8 cellular contexts compared by ENCODE assay signal in genomic region chr14:93114068-93114710, GRCh38. TPM values are rescaled to one million over a fixed set of nuclear protein-coding genes. Genes with fewer than 3 reads are reported as not detected.
DNase-seq lines count a peak whose midpoint lies in the region; ATAC-seq and TF ChIP-seq lines count a peak whose summit lies in the region.

No MANE protein-coding gene starts in this region.

- no peaks in the 10 kb centered on the region for H3K36me3 Mint-ChIP-seq in activated CD8-positive, alpha-beta T cell treated with anti-CD3 and anti-CD28 coated beads for 36 hours (ENCODE audit: low read depth)
- no peaks in the 10 kb centered on the region for H3K36me3 Mint-ChIP-seq in glutamatergic neuron (ENCODE audit: unreplicated experiment)

- DNase-seq in activated effector memory CD4-positive, alpha-beta T cell treated with anti-CD3 and anti-CD28 coated beads, Interleukin-2, amount 50 U/mL, for 16 hours, result peak; percentile 68
- no peak for DNase-seq in activated effector memory CD4-positive, alpha-beta T cell treated with Interleukin-2 at 50 U/mL for 16 hours
- DNase-seq in activated CD8-positive, alpha-beta T cell treated with anti-CD3 and anti-CD28 coated beads for 36 hours, result peak; percentile 15
- DNase-seq in glutamatergic neuron, result no peak
- DNase-seq in retinal pigment epithelial cell (ENCODE audit: low read depth), result no peak
- no peak for DNase-seq in AG08396 (ENCODE audit: low spot score)
- no peak for DNase-seq in AML-193 (lab: John Stamatoyannopoulos, UW)
- no peak for DNase-seq in amniotic stem cell (lab: John Stamatoyannopoulos, UW)

- ATAC-seq in activated CD8-positive, alpha-beta T cell treated with anti-CD3 and anti-CD28 coated beads for 36 hours, result no peak

- CTCF ChIA-PET in activated CD8-positive, alpha-beta T cell treated with anti-CD3 and anti-CD28 coated beads for 36 hours (lab: Charles Lee), result interaction anchor here (1.2 to 9.0 kb wide), 32 partner anchors 12 to 422 kb away, joined by 3 to 180 read pairs (median 8); partner anchors contain the start of genes GON7, LYSET and MOAP1

- no peaks in the 10 kb centered on the region for H3K27me3 Mint-ChIP-seq in activated CD8-positive, alpha-beta T cell treated with anti-CD3 and anti-CD28 coated beads for 36 hours
- peaks cover 5% of the 10 kb centered on the region for H3K27me3 Mint-ChIP-seq in glutamatergic neuron (ENCODE audit: unreplicated experiment)

- H3K4me3 ChIP-seq in retinal pigment epithelial cell (ENCODE audit: low read length), result peak overlapping the region; percentile 69

- intact Hi-C loops in activated CD8-positive, alpha-beta T cell treated with anti-CD3 and anti-CD28 coated beads for 36 hours (cut with micrococcal nuclease), result no loop called here

- TF ChIP-seq CTCF in activated CD8-positive, alpha-beta T cell treated with anti-CD3 and anti-CD28 coated beads for 36 hours (IDR thresholded peaks at IDR 0.05), result no peak
- TF ChIP-seq CTCF in glutamatergic neuron (IDR thresholded peaks at IDR 0.05; ENCODE audit: partially characterized antibody, unreplicated experiment) (no peak), retinal pigment epithelial cell (conservative IDR thresholded peaks at IDR 0.05; ENCODE audit: low read depth, low read length) (no peak)

- no peaks in the 10 kb centered on the region for H3K9me3 Mint-ChIP-seq in activated CD8-positive, alpha-beta T cell treated with anti-CD3 and anti-CD28 coated beads for 36 hours
- peaks cover 6% of the 10 kb centered on the region for H3K9me3 Mint-ChIP-seq in glutamatergic neuron (ENCODE audit: unreplicated experiment)

- peak overlapping the region; percentile 62 for H3K27ac Mint-ChIP-seq in activated CD8-positive, alpha-beta T cell treated with anti-CD3 and anti-CD28 coated beads for 36 hours
- peak overlapping the region; percentile 52 for H3K27ac Mint-ChIP-seq in glutamatergic neuron (ENCODE audit: unreplicated experiment)

- POLR2A ChIA-PET in activated CD8-positive, alpha-beta T cell treated with anti-CD3 and anti-CD28 coated beads for 36 hours (lab: Charles Lee), result interaction anchor here (1.4 to 3.2 kb wide), 7 partner anchors 8 to 48 kb away, joined by 4 to 18 read pairs (median 4); no protein-coding TSS in a partner anchor

- H3K4me1 Mint-ChIP-seq in activated CD8-positive, alpha-beta T cell treated with anti-CD3 and anti-CD28 coated beads for 36 hours (ENCODE audit: low read depth), result peaks cover 37% of the 10 kb centered on the region
- H3K4me1 Mint-ChIP-seq in glutamatergic neuron (ENCODE audit: low read depth, unreplicated experiment), result peaks cover 18% of the 10 kb centered on the region

- peak overlapping the region; percentile 77 for H3K4me3 Mint-ChIP-seq in activated CD8-positive, alpha-beta T cell treated with anti-CD3 and anti-CD28 coated beads for 36 hours
- H3K4me3 Mint-ChIP-seq in glutamatergic neuron (ENCODE audit: unreplicated experiment), result peak overlapping the region; percentile 86

RNA-seq across cellular contexts. Expression of gene ITPK1, which starts 1.5 kb away (rescaled TPM):
- total RNA-seq in activated CD8-positive, alpha-beta T cell treated with anti-CD3 and anti-CD28 coated beads for 36 hours, result 10 to 100 TPM; 78.5 to 83.5 TPM
- 132 TPM for total RNA-seq in glutamatergic neuron (ENCODE audit: unreplicated experiment)

Comparison
In these comparisons a context has a peak if more than half of its experiments do, and no peak if none do; other contexts are left out.
1. DNase-seq: peak in activated effector memory CD4-positive, alpha-beta T cell treated with anti-CD3 and anti-CD28 coated beads, Interleukin-2, amount 50 U/mL, for 16 hours (single experiment) and activated CD8-positive, alpha-beta T cell treated with anti-CD3 and anti-CD28 coated beads for 36 hours (single experiment); none in activated effector memory CD4-positive, alpha-beta T cell treated with Interleukin-2 at 50 U/mL for 16 hours (single experiment), glutamatergic neuron (single experiment), retinal pigment epithelial cell (single experiment), AG08396 (single experiment), AML-193 (0 of 2) and amniotic stem cell (single experiment).